Comparison of ENCODE assay signal across 2 cellular contexts in genomic region chr11:133950874-133951483, GRCh38.
TF ChIP-seq lines count a peak whose summit lies in the region.

No MANE protein-coding gene starts in this region.

TF ChIP-seq in GM23338, 12 proteins besides CTCF, POLR2A, EP300 and RAD21 (continued from another document):
- TF ChIP-seq JUNB (IDR thresholded peaks at IDR 0.05; ENCODE audit: unreplicated experiment) (no peak), EZH2phosphoT487 (IDR thresholded peaks at IDR 0.05; ENCODE audit: unreplicated experiment) (no peak), ZNF114 (CRISPR knock-in tag; IDR thresholded peaks at IDR 0.05) (no peak), ZNF331 (CRISPR knock-in tag; IDR thresholded peaks at IDR 0.05; ENCODE audit: low read depth) (no peak), ETS1 (IDR thresholded peaks at IDR 0.05) (no peak), ZNF462 (CRISPR knock-in tag; IDR thresholded peaks at IDR 0.05) (no peak), CREB1 (CRISPR knock-in tag; IDR thresholded peaks at IDR 0.05; ENCODE audit: low read depth) (no peak), POLR2AphosphoS5 (IDR thresholded peaks at IDR 0.05; ENCODE audit: low read depth) (no peak), EZH2 (IDR thresholded peaks at IDR 0.05; ENCODE audit: low read depth, unreplicated experiment) (no peak), STAT1 (IDR thresholded peaks at IDR 0.05; ENCODE audit: unreplicated experiment) (no peak), REST (IDR thresholded peaks at IDR 0.05; ENCODE audit: unreplicated experiment) (no peak)

TF ChIP-seq in GM12878, 131 proteins besides CTCF, POLR2A, EP300 and RAD21 (continued from another document):
- TF ChIP-seq ELK1 (IDR thresholded peaks at IDR 0.05; ENCODE audit: low read depth, low read length): no peak
TF ChIP-seq in GM12878: peak in this region for 0.
